18 cellular contexts compared by ENCODE assay signal in genomic region chr12:107921062-107921461, GRCh38.
"Had no signal": no experiment of that assay in that cellular context is flagged by ENCODE, and none has a peak within 500 bp of the region (broad histone marks: within the 10 kb centered on the region; RNA-seq: fewer than 3 reads in every experiment).

No MANE protein-coding gene starts in this region.

- DNase-seq: KBM-7, MV-4-11, NCI-H1048, NCI-H1105, NCI-H1417, NCI-H146, NCI-H1694 treated with DMSO at 0.1 percent for 48 hours, NCI-H1930, NCI-H2081, NCI-H2107, NCI-H2227 treated with DMSO at 0.1 percent for 48 hours, NCI-H524, NCI-H526 treated with DMSO at 0.1 percent for 48 hours, NCI-H748 treated with DMSO at 0.1 percent for 48 hours, RPMI8226, SHP77, SK-N-SH had no signal

- FAIRE-seq: RCC 7860 had no signal

- H3K9me3 ChIP-seq: SK-N-SH had no signal

- H3K9ac ChIP-seq: SK-N-SH had no signal

- H3K4me2 ChIP-seq: SK-N-SH had no signal
